ENCODE assay signal across 8 cellular contexts in genomic region chr1:150187560-150187931, GRCh38. TPM values are rescaled to one million over a fixed set of nuclear protein-coding genes. Genes with fewer than 3 reads are reported as not detected.
DNase-seq lines count a peak whose midpoint lies in the region; ATAC-seq and TF ChIP-seq lines count a peak whose summit lies in the region.
"Had no signal": no experiment of that assay in that cellular context is flagged by ENCODE, and none has a peak within 500 bp of the region (broad histone marks: within the 10 kb centered on the region; RNA-seq: fewer than 3 reads in every experiment).

No MANE protein-coding gene starts in this region.

- no peak overlapping the region for H3K4me3 Mint-ChIP-seq in WTC11

- POLR2A ChIA-PET in HEK293 (lab: Yijun Ruan, JAX) = interaction anchor here (0.6 to 2.1 kb wide), 3 partner anchors 67 to 833 kb away, joined by 3 to 15 read pairs (median 6); a partner anchor contains a TSS
- POLR2A ChIA-PET in WTC11 (lab: Charles Lee) = interaction anchor here (1.1 to 1.9 kb wide), 2 partner anchors 259 to 300 kb away, joined by 3 to 10 read pairs; a partner anchor contains a TSS

- H3K9me3 Mint-ChIP-seq in WTC11 = peaks cover 9% of the 10 kb centered on the region

- peaks cover 2% of the 10 kb centered on the region; the same call in 1 of the 2 replicates for H3K4me1 Mint-ChIP-seq in WTC11

- peak overlapping the region; percentile 45 for H3K4me2 ChIP-seq in skeletal muscle satellite cell (ENCODE audit: low read length)

- no peak overlapping the region for H3K27ac Mint-ChIP-seq in WTC11

- no peaks in the 10 kb centered on the region for H3K27me3 Mint-ChIP-seq in WTC11 (ENCODE audit: low read depth)

- CTCF ChIA-PET in HEK293 (lab: Yijun Ruan, JAX) (interaction anchor here (0.6 to 3.0 kb wide), 37 partner anchors 9 to 342 kb away, joined by 3 to 29 read pairs (median 4); partner anchors contain the start of gene VPS45), WTC11 (lab: Charles Lee) (interaction anchor here (0.7 to 3.2 kb wide), 47 partner anchors 8 to 303 kb away, joined by 3 to 25 read pairs (median 5); partner anchors contain the start of genes C1orf54, OTUD7B, PLEKHO1 and VPS45)

- H3K4me1 ChIP-seq in HEK293 (ENCODE audit: control insufficient read depth, insufficient read depth, low read length) = peaks cover 3% of the 10 kb centered on the region; the same call in 1 of the 2 replicates
- H3K4me1 ChIP-seq in skeletal muscle satellite cell (ENCODE audit: control insufficient read depth, insufficient read depth, low read length) = peaks cover 24% of the 10 kb centered on the region
- H3K4me1 ChIP-seq in vagina = peaks cover 8% of the 10 kb centered on the region

- H3K4me3 ChIP-seq in HEK293 (ENCODE audit: low read depth, low read length) = no peak overlapping the region
- H3K4me3 ChIP-seq in skeletal muscle satellite cell (ENCODE audit: low read length) = no peak overlapping the region
- no peak overlapping the region for H3K4me3 ChIP-seq in vagina
- H3K4me3 ChIP-seq: hepatocyte had no signal

- H3K36me3 ChIP-seq in HEK293 (ENCODE audit: control insufficient read depth in 2 of 2, insufficient read depth in 1 of 2, low read length in 2 of 2) (no peaks in the 10 kb centered on the region), skeletal muscle satellite cell (ENCODE audit: insufficient read depth, low read length) (no peaks in the 10 kb centered on the region), vagina (no peaks in the 10 kb centered on the region)

- no peaks in the 10 kb centered on the region for H3K27me3 ChIP-seq in skeletal muscle satellite cell (ENCODE audit: control insufficient read depth, insufficient read depth, low read length)
- no peaks in the 10 kb centered on the region for H3K27me3 ChIP-seq in vagina
- H3K27me3 ChIP-seq: hepatocyte had no signal

- H3K27ac ChIP-seq in HEK293 (ENCODE audit: extremely low read depth, low read depth, low read length) = no peak overlapping the region
- H3K27ac ChIP-seq in vagina = no peak overlapping the region
- H3K27ac ChIP-seq: hepatocyte had no signal

- H3K9me3 ChIP-seq in HEK293 (ENCODE audit: control insufficient read depth, insufficient read depth, low read depth, low read length) (no peaks in the 10 kb centered on the region), skeletal muscle satellite cell (replicated peaks; ENCODE audit: low read length) (no peaks in the 10 kb centered on the region), vagina (no peaks in the 10 kb centered on the region)

- intact Hi-C loops in left ventricle myocardium superior (cut with micrococcal nuclease) (no loop called here), vagina (cut with DNase I) (no loop called here)

- TF ChIP-seq CTCF in HEK293 (tag by site-specific recombination; IDR thresholded peaks at IDR 0.05) (no peak), WTC11 (IDR thresholded peaks at IDR 0.05) (no peak; the same call in 1 of the 2 replicates), vagina (IDR thresholded peaks at IDR 0.05) (peak in 1 of 3 experiments; percentile 39)

- H3K9ac ChIP-seq in skeletal muscle satellite cell (ENCODE audit: low read depth, low read length) = no peak overlapping the region

- DNase-seq in WTC11 (ENCODE audit: low spot score) (no peak), left ventricle myocardium superior (no peak), NCI-H526 treated with DMSO at 0.1 percent for 48 hours (lab: John Stamatoyannopoulos, UW) (no peak), vagina (ENCODE audit: extremely low spot score in 2 of 2) (no peak), DMS114 treated with DMSO at 0.1 percent for 48 hours (lab: John Stamatoyannopoulos, UW; ENCODE audit: unreplicated experiment) (no peak)

- 0 out of 2 replicates have a peak, but pooled peaks cover 4% of the 10 kb centered on the region for H3K36me3 Mint-ChIP-seq in WTC11

- no peak for TF ChIP-seq POLR2A in vagina (IDR thresholded peaks at IDR 0.05)

- ATAC-seq in WTC11 = peak; percentile 28; the same call in 1 of the 2 replicates
- ATAC-seq in left ventricle myocardium superior = peak; percentile 39

TF ChIP-seq in HEK293, 187 proteins besides CTCF, POLR2A, EP300 and RAD21 (continues in another document):
- no peak for TF ChIP-seq HOXC10 (CRISPR knock-in tag; IDR thresholded peaks at IDR 0.05)
- TF ChIP-seq ZNF513 (tag by site-specific recombination; IDR thresholded peaks at IDR 0.05) = no peak
- no peak for TF ChIP-seq ZNF580 (tag by site-specific recombination; IDR thresholded peaks at IDR 0.05)
- TF ChIP-seq ZNF654 (tag by site-specific recombination; IDR thresholded peaks at IDR 0.05; ENCODE audit: low read depth) = no peak
- no peak for TF ChIP-seq ZNF112 (tag by site-specific recombination; IDR thresholded peaks at IDR 0.05)
- no peak for TF ChIP-seq ZNF48 (tag by site-specific recombination; IDR thresholded peaks at IDR 0.05)
- no peak for TF ChIP-seq ZNF704 (tag by site-specific recombination; IDR thresholded peaks at IDR 0.05)
- no peak for TF ChIP-seq TRIM28 (IDR thresholded peaks at IDR 0.05; ENCODE audit: borderline replicate concordance, low read length)
- no peak for TF ChIP-seq ZNF140 (tag by site-specific recombination; IDR thresholded peaks at IDR 0.05)
- no peak for TF ChIP-seq KLF8 (tag by site-specific recombination; IDR thresholded peaks at IDR 0.05)
- TF ChIP-seq ZNF837 (tag by site-specific recombination; IDR thresholded peaks at IDR 0.05) = no peak

TF ChIP-seq in WTC11, 78 proteins besides CTCF, POLR2A, EP300 and RAD21 (continues in another document):
- TF ChIP-seq ATF3 (CRISPR knock-in tag; conservative IDR thresholded peaks at IDR 0.05) = no peak
- TF ChIP-seq NFYB (CRISPR knock-in tag; conservative IDR thresholded peaks at IDR 0.05; ENCODE audit: low read depth) = no peak
- TF ChIP-seq TCF7 (CRISPR knock-in tag; IDR thresholded peaks at IDR 0.05; ENCODE audit: low read depth) = no peak
- no peak for TF ChIP-seq E2F1 (CRISPR knock-in tag; IDR thresholded peaks at IDR 0.05)
- TF ChIP-seq USF1 (CRISPR knock-in tag; IDR thresholded peaks at IDR 0.05) = no peak
- TF ChIP-seq ZSCAN18 (CRISPR knock-in tag; IDR thresholded peaks at IDR 0.05) = no peak
- TF ChIP-seq ZNF263 (CRISPR knock-in tag; IDR thresholded peaks at IDR 0.05; ENCODE audit: low read depth) = no peak
- TF ChIP-seq CBFB (CRISPR knock-in tag; IDR thresholded peaks at IDR 0.05; ENCODE audit: low read depth) = no peak
- TF ChIP-seq ZNF512 (CRISPR knock-in tag; IDR thresholded peaks at IDR 0.05; ENCODE audit: borderline replicate concordance) = no peak
- no peak for TF ChIP-seq ZNF232 (CRISPR knock-in tag; IDR thresholded peaks at IDR 0.05)

RNA-seq across cellular contexts. Expression of gene PLEKHO1, which starts 37.8 kb away (rescaled TPM):
- total RNA-seq in WTC11 (2021) = 23.3 to 27.0 TPM (median 25.7 TPM) in 3 replicates
- 44.3 TPM for total RNA-seq in left ventricle myocardium superior
- total RNA-seq in skeletal muscle satellite cell (2012; rRNA removed) = 24.8 and 27.1 TPM in 2 replicates
- 33.9 TPM for total RNA-seq in vagina

RNA-seq across cellular contexts. Expression of gene ANP32E, which starts 48.4 kb away (rescaled TPM):
- total RNA-seq in WTC11 (2021) = 101 to 119 TPM (median 104 TPM) in 3 replicates
- total RNA-seq in left ventricle myocardium superior = 27.0 TPM
- 17.9 and 22.3 TPM in 2 replicates for total RNA-seq in skeletal muscle satellite cell (2012; rRNA removed)
- 16.7 TPM for total RNA-seq in vagina
